ENCODE assay signal across 2 cellular contexts in genomic region chr10:79219276-79219957, GRCh38.
TF ChIP-seq lines count a peak whose summit lies in the region.

No MANE protein-coding gene starts in this region.

TF ChIP-seq in SK-N-SH, 30 proteins besides CTCF, POLR2A, EP300 and RAD21 (continued from another document):
- TF ChIP-seq RCOR1 (IDR thresholded peaks at IDR 0.05; ENCODE audit: low read length): 0 out of 2 replicates have a peak, but pooled peaks have one; percentile 44
- TF ChIP-seq FOXJ3 (CRISPR knock-in tag; IDR thresholded peaks at IDR 0.05): no peak
- no peak for TF ChIP-seq ELF1 (IDR thresholded peaks at IDR 0.05)
- TF ChIP-seq RFX5 (IDR thresholded peaks at IDR 0.05; ENCODE audit: low read length): no peak

TF ChIP-seq in SK-N-SH treated with all-trans-retinoic acid at 6 μM for 48 hours, 23 proteins besides CTCF, POLR2A, EP300 and RAD21 (continued from another document):
- TF ChIP-seq PATZ1 (CRISPR knock-in tag; IDR thresholded peaks at IDR 0.05; ENCODE audit: borderline replicate concordance) (no peak), TSHZ2 (CRISPR knock-in tag; IDR thresholded peaks at IDR 0.05) (no peak), OSR1 (CRISPR knock-in tag; IDR thresholded peaks at IDR 0.05) (no peak), TCF4 (CRISPR knock-in tag; IDR thresholded peaks at IDR 0.05; ENCODE audit: borderline replicate concordance) (no peak)
TF ChIP-seq in SK-N-SH treated with all-trans-retinoic acid at 6 μM for 48 hours: peak in this region for 0.
